In genomic region chr7:99061001-99061779, GRCh38 we compare ENCODE assay signal across 16 cellular contexts.
DNase-seq lines count a peak whose midpoint lies in the region; ATAC-seq lines count a peak whose summit lies in the region.
"Had no signal": no experiment of that assay in that cellular context is flagged by ENCODE, and none has a peak within 500 bp of the region (broad histone marks: within the 10 kb centered on the region; RNA-seq: fewer than 3 reads in every experiment).

No MANE protein-coding gene starts in this region.

- in situ Hi-C loops in G401 (cut with HindIII; ENCODE audit: low sequenced_read_pairs), result no loop called here

- no peak for ATAC-seq in CD4-positive, CD25-positive, alpha-beta regulatory T cell (ENCODE audit: low read depth in 2 of 2)
- no peak for ATAC-seq in T-cell (replicated peaks in 1 of 4)
- ATAC-seq in naive thymus-derived CD4-positive, alpha-beta T cell, result no peak
- ATAC-seq in activated naive CD4-positive, alpha-beta T cell treated with anti-CD3 and anti-CD28 coated beads, Interleukin-2, amount 50 U/mL, for 72 hours, result no peak
- no peak for ATAC-seq in HG03457 (IDR thresholded peaks at IDR 0.05; ENCODE audit: unreplicated experiment)
- ATAC-seq in stimulated activated memory B cell treated with anti-CD40 and anti-IgM and Interleukin-4, amounts not matched to agents 10 μg/mL and 1 μg/mL and 100 μg/mL, for 72 hours, result no peak
- ATAC-seq: CD8-positive, alpha-beta T cell had no signal

- peaks cover 19% of the 10 kb centered on the region for H3K36me3 Mint-ChIP-seq in CD4-positive, CD25-positive, alpha-beta regulatory T cell
- peaks cover 19% of the 10 kb centered on the region for H3K36me3 Mint-ChIP-seq in T-cell
- H3K36me3 Mint-ChIP-seq in naive thymus-derived CD4-positive, alpha-beta T cell, result peaks cover 0 to 21% (median 7%) of the 10 kb centered on the region in 5 donors
- H3K36me3 Mint-ChIP-seq in activated naive CD4-positive, alpha-beta T cell treated with anti-CD3 and anti-CD28 coated beads, Interleukin-2, amount 50 U/mL, for 72 hours, result peaks cover 0 to 3% of the 10 kb centered on the region in 2 donors
- peaks cover 17% of the 10 kb centered on the region for H3K36me3 Mint-ChIP-seq in stimulated activated memory B cell treated with anti-CD40 and anti-IgM and Interleukin-4, amounts not matched to agents 10 μg/mL and 1 μg/mL and 100 μg/mL, for 72 hours

- intact Hi-C loops in naive thymus-derived CD4-positive, alpha-beta T cell (cut with micrococcal nuclease), result loop anchor here in 1 of 2 donors (5.0 kb wide), 1 partner anchor 81 kb away; the partner anchor contains the start of gene SMURF1

- H3K27ac ChIP-seq in CD4-positive, CD25-positive, alpha-beta regulatory T cell (ENCODE audit: insufficient read depth, low read length, poor library complexity, severe bottlenecking), result no peak overlapping the region
- H3K27ac ChIP-seq in naive thymus-derived CD4-positive, alpha-beta T cell (ENCODE audit: low read depth, low read length), result peak overlapping the region; percentile 1
- H3K27ac ChIP-seq: GM23248 had no signal

- H3K36me3 ChIP-seq in CD4-positive, CD25-positive, alpha-beta regulatory T cell (ENCODE audit: control insufficient read depth, insufficient read depth, low read length), result peaks cover 16% of the 10 kb centered on the region
- H3K36me3 ChIP-seq in naive thymus-derived CD4-positive, alpha-beta T cell (ENCODE audit: control insufficient read depth in 2 of 3, insufficient read depth in 3 of 3, low read length in 3 of 3), result peaks cover 0 to 18% (median 0%) of the 10 kb centered on the region in 3 experiments

- DNase-seq in CD4-positive, CD25-positive, alpha-beta regulatory T cell, result no peak
- DNase-seq in G401 (ENCODE audit: low spot score), result peak; percentile 71
- DNase-seq in T-cell, result no peak
- DNase-seq in naive thymus-derived CD4-positive, alpha-beta T cell, result no peak
- no peak for DNase-seq in activated naive CD4-positive, alpha-beta T cell treated with anti-CD3 and anti-CD28 coated beads, Interleukin-2, amount 50 U/mL, for 72 hours (ENCODE audit: low spot score in 2 of 2)
- DNase-seq: ACHN; CD8-positive, alpha-beta T cell; DMS79 treated with DMSO at 0.1 percent for 48 hours; GDM1; GM23248; NCI-H1048; NCI-H1694; NCI-H446; SIG-M5 had no signal

- POLR2A ChIA-PET in T-cell (lab: Charles Lee), result interaction anchor here in 1 of 2 donors (0.7 kb wide), 1 partner anchor 1206 kb away, joined by 3 read pairs; no protein-coding TSS in a partner anchor
- POLR2A ChIA-PET in naive thymus-derived CD4-positive, alpha-beta T cell (lab: Charles Lee), result interaction anchor here (0.6 to 1.0 kb wide), 2 partner anchors 39 to 154 kb away, joined by 3 read pairs; no protein-coding TSS in a partner anchor

- H3K27me3 ChIP-seq in CD4-positive, CD25-positive, alpha-beta regulatory T cell (ENCODE audit: control insufficient read depth, insufficient read depth, low read length), result no peaks in the 10 kb centered on the region
- no peaks in the 10 kb centered on the region for H3K27me3 ChIP-seq in naive thymus-derived CD4-positive, alpha-beta T cell (ENCODE audit: control insufficient read depth in 2 of 2, insufficient read depth in 2 of 2, low read length in 2 of 2)

- H3K27ac Mint-ChIP-seq in CD4-positive, CD25-positive, alpha-beta regulatory T cell, result peak overlapping the region in 2 of 3 donors; percentile 23 to 50
- H3K27ac Mint-ChIP-seq in T-cell, result peak overlapping the region; percentile 11 to 56
- peak overlapping the region in 6 of 9 donors; percentile 8 to 68 (median 52) for H3K27ac Mint-ChIP-seq in naive thymus-derived CD4-positive, alpha-beta T cell
- H3K27ac Mint-ChIP-seq in activated naive CD4-positive, alpha-beta T cell treated with anti-CD3 and anti-CD28 coated beads, Interleukin-2, amount 50 U/mL, for 72 hours, result no peak overlapping the region
- H3K27ac Mint-ChIP-seq in stimulated activated memory B cell treated with anti-CD40 and anti-IgM and Interleukin-4, amounts not matched to agents 10 μg/mL and 1 μg/mL and 100 μg/mL, for 72 hours, result no peak overlapping the region
- H3K27ac Mint-ChIP-seq: CD8-positive, alpha-beta T cell had no signal

- no peak overlapping the region for H3K4me3 ChIP-seq in CD4-positive, CD25-positive, alpha-beta regulatory T cell (ENCODE audit: low read depth, low read length)
- H3K4me3 ChIP-seq in naive thymus-derived CD4-positive, alpha-beta T cell (ENCODE audit: low read length), result no peak overlapping the region
- H3K4me3 ChIP-seq: GM23248 had no signal

- no peaks in the 10 kb centered on the region for H3K27me3 Mint-ChIP-seq in CD4-positive, CD25-positive, alpha-beta regulatory T cell
- no peaks in the 10 kb centered on the region for H3K27me3 Mint-ChIP-seq in T-cell
- no peaks in the 10 kb centered on the region for H3K27me3 Mint-ChIP-seq in naive thymus-derived CD4-positive, alpha-beta T cell
- H3K27me3 Mint-ChIP-seq in stimulated activated memory B cell treated with anti-CD40 and anti-IgM and Interleukin-4, amounts not matched to agents 10 μg/mL and 1 μg/mL and 100 μg/mL, for 72 hours, result no peaks in the 10 kb centered on the region

- CTCF ChIA-PET in T-cell (lab: Charles Lee), result interaction anchor here in 1 of 2 donors (0.5 kb wide), 1 partner anchor 1900 kb away, joined by 3 read pairs; no protein-coding TSS in a partner anchor
- CTCF ChIA-PET in naive thymus-derived CD4-positive, alpha-beta T cell (lab: Charles Lee), result interaction anchor here (0.6 kb wide), 1 partner anchor 65 kb away, joined by 3 read pairs; no protein-coding TSS in a partner anchor

- no peaks in the 10 kb centered on the region for H3K9me3 Mint-ChIP-seq in CD4-positive, CD25-positive, alpha-beta regulatory T cell
- no peaks in the 10 kb centered on the region for H3K9me3 Mint-ChIP-seq in T-cell
- no peaks in the 10 kb centered on the region for H3K9me3 Mint-ChIP-seq in naive thymus-derived CD4-positive, alpha-beta T cell
- H3K9me3 Mint-ChIP-seq in activated naive CD4-positive, alpha-beta T cell treated with anti-CD3 and anti-CD28 coated beads, Interleukin-2, amount 50 U/mL, for 72 hours, result no peaks in the 10 kb centered on the region
- no peaks in the 10 kb centered on the region for H3K9me3 Mint-ChIP-seq in stimulated activated memory B cell treated with anti-CD40 and anti-IgM and Interleukin-4, amounts not matched to agents 10 μg/mL and 1 μg/mL and 100 μg/mL, for 72 hours
- H3K9me3 Mint-ChIP-seq: CD8-positive, alpha-beta T cell had no signal

- H3K9me3 ChIP-seq in CD4-positive, CD25-positive, alpha-beta regulatory T cell (ENCODE audit: control insufficient read depth in 2 of 2, low read length in 2 of 2), result no peaks in the 10 kb centered on the region
- H3K9me3 ChIP-seq in naive thymus-derived CD4-positive, alpha-beta T cell (ENCODE audit: control insufficient read depth in 2 of 3, low read length in 3 of 3), result no peaks in the 10 kb centered on the region

- H3K4me1 Mint-ChIP-seq in CD4-positive, CD25-positive, alpha-beta regulatory T cell, result peaks cover 9 to 28% (median 21%) of the 10 kb centered on the region in 4 donors
- H3K4me1 Mint-ChIP-seq in T-cell, result peaks cover 26 to 28% (median 27%) of the 10 kb centered on the region in 3 donors
- peaks cover 10 to 31% (median 24%) of the 10 kb centered on the region in 7 donors for H3K4me1 Mint-ChIP-seq in naive thymus-derived CD4-positive, alpha-beta T cell
- peaks cover 15% of the 10 kb centered on the region for H3K4me1 Mint-ChIP-seq in stimulated activated memory B cell treated with anti-CD40 and anti-IgM and Interleukin-4, amounts not matched to agents 10 μg/mL and 1 μg/mL and 100 μg/mL, for 72 hours

- no peak overlapping the region for H3K4me3 Mint-ChIP-seq in CD4-positive, CD25-positive, alpha-beta regulatory T cell
- no peak overlapping the region for H3K4me3 Mint-ChIP-seq in T-cell
- H3K4me3 Mint-ChIP-seq in naive thymus-derived CD4-positive, alpha-beta T cell, result peak overlapping the region in 3 of 10 donors; percentile 15 to 39 (median 19)
- no peak overlapping the region for H3K4me3 Mint-ChIP-seq in stimulated activated memory B cell treated with anti-CD40 and anti-IgM and Interleukin-4, amounts not matched to agents 10 μg/mL and 1 μg/mL and 100 μg/mL, for 72 hours
- H3K4me3 Mint-ChIP-seq: CD8-positive, alpha-beta T cell had no signal

- no peaks in the 10 kb centered on the region for H3K4me1 ChIP-seq in CD4-positive, CD25-positive, alpha-beta regulatory T cell (ENCODE audit: control insufficient read depth, insufficient read depth, low read length, poor library complexity, severe bottlenecking)
- H3K4me1 ChIP-seq in naive thymus-derived CD4-positive, alpha-beta T cell (ENCODE audit: control insufficient read depth in 2 of 2, insufficient read depth in 2 of 2, low read length in 2 of 2), result no peaks in the 10 kb centered on the region

Comparison
In these comparisons a context has a peak if more than half of its experiments do, and no peak if none do; other contexts are left out.
1. H3K27ac Mint-ChIP-seq: peak in CD4-positive, CD25-positive, alpha-beta regulatory T cell (2 of 3), T-cell (2 of 2) and naive thymus-derived CD4-positive, alpha-beta T cell (6 of 9); none in activated naive CD4-positive, alpha-beta T cell treated with anti-CD3 and anti-CD28 coated beads, Interleukin-2, amount 50 U/mL, for 72 hours (0 of 2) and stimulated activated memory B cell treated with anti-CD40 and anti-IgM and Interleukin-4, amounts not matched to agents 10 μg/mL and 1 μg/mL and 100 μg/mL, for 72 hours (single experiment).